ENCODE assay signal across 26 cellular contexts in the genomic region with DNA sequence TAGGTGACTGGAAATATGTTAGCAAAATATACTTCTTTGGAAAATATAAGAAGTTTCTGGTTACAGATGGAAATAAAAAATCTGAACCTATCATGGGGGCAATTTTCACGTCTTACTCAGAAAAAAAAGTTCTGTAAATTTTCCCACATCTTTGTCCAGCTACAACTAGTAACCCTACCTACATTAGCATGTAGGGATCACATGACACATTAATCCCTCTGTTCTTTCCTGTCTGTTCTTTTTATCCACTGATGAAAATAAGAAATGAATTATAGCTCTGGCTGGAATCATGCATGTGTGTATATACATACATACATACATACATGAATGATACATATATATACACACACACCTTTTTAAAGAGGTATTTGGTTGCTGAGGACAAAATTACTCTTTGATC.
"Had no signal": no experiment of that assay in that cellular context is flagged by ENCODE, and none has a peak within 500 bp of the region (broad histone marks: within the 10 kb centered on the region; RNA-seq: fewer than 3 reads in every experiment).

No MANE protein-coding gene starts in this region.

- H3K36me3 ChIP-seq: adrenal gland, Peyer's patch had no signal

- H3K27me3 ChIP-seq: adrenal gland, Peyer's patch, SJSA1 had no signal

- H3K27me3 Mint-ChIP-seq: activated B cell treated with CpG ODN at 0.5 μM for 24 hours; activated CD4-positive, alpha-beta memory T cell treated with anti-CD3 and anti-CD28 coated beads for 36 hours; activated naive CD4-positive, alpha-beta T cell treated with anti-CD3 and anti-CD28 coated beads, Interleukin-2, amount 10 ng/mL, durations not matched to agents 7 days and 5 days; T-helper 17 cell had no signal

- H3K9me3 ChIP-seq: adrenal gland, Peyer's patch, SJSA1 had no signal

- DNase-seq: activated B cell treated with CpG ODN at 0.5 μM for 24 hours; activated CD4-positive, alpha-beta memory T cell treated with anti-CD3 and anti-CD28 coated beads for 36 hours; activated CD4-positive, alpha-beta T cell treated with anti-CD3 and anti-CD28 coated beads, Interleukin-2, amount 10 ng/mL, durations not matched to agents 7 days and 5 days; activated CD8-positive, alpha-beta memory T cell treated with anti-CD3 and anti-CD28 coated beads for 24 hours; activated gamma-delta T cell treated with Interleukin-2 at 50 U/mL for 16 hours; activated naive CD4-positive, alpha-beta T cell treated with anti-CD3 and anti-CD28 coated beads, Interleukin-2, amount 10 ng/mL, durations not matched to agents 7 days and 5 days; activated naive CD8-positive, alpha-beta T cell treated with anti-CD3 and anti-CD28 coated beads, Interleukin-2, amount 10 ng/mL, durations not matched to agents 7 days and 5 days; activated T-cell treated with anti-CD3 and anti-CD28 coated beads, Interleukin-2, amount 50 U/mL, for 48 hours; adrenal gland; anterior cingulate cortex; central memory CD4-positive, alpha-beta T cell; NCI-H1048; NCI-H146; NCI-H187 treated with DMSO at 0.1 percent for 48 hours; NCI-H2171 treated with DMSO at 0.1 percent for 48 hours; NCI-H345; NCI-H510A; NCI-H526 treated with DMSO at 0.1 percent for 48 hours; NCI-H82; NK-92 treated with Interleukin-12 subunit alpha and Interleukin-12 subunit beta, amount 100 ng/mL, for 24 hours; SHP77; T-helper 17 cell; T-helper 9 cell had no signal

- ATAC-seq: T-helper 17 cell had no signal

- H3K27ac Mint-ChIP-seq: activated B cell treated with CpG ODN at 0.5 μM for 24 hours; activated CD4-positive, alpha-beta memory T cell treated with anti-CD3 and anti-CD28 coated beads for 36 hours; activated CD4-positive, alpha-beta T cell treated with anti-CD3 and anti-CD28 coated beads, Interleukin-2, amount 10 ng/mL, durations not matched to agents 7 days and 5 days; activated naive CD4-positive, alpha-beta T cell treated with anti-CD3 and anti-CD28 coated beads, Interleukin-2, amount 10 ng/mL, durations not matched to agents 7 days and 5 days; activated naive CD8-positive, alpha-beta T cell treated with anti-CD3 and anti-CD28 coated beads, Interleukin-2, amount 10 ng/mL, durations not matched to agents 7 days and 5 days; activated T-helper 2 cell treated with anti-CD3 and anti-CD28 coated beads, Interferon-gamma antibody, Interleukin-2, Interleukin-4, amounts not matched to agents 10 μg/mL and 5 μg/mL and 100 μg/mL, durations not matched to agents 14 hours and 24 hours and 36 hours; T-helper 17 cell had no signal

- H3K9me3 Mint-ChIP-seq: activated B cell treated with CpG ODN at 0.5 μM for 24 hours; activated CD4-positive, alpha-beta memory T cell treated with anti-CD3 and anti-CD28 coated beads for 36 hours; activated CD4-positive, alpha-beta T cell treated with anti-CD3 and anti-CD28 coated beads, Interleukin-2, amount 10 ng/mL, durations not matched to agents 7 days and 5 days; activated naive CD4-positive, alpha-beta T cell treated with anti-CD3 and anti-CD28 coated beads, Interleukin-2, amount 10 ng/mL, durations not matched to agents 7 days and 5 days; activated naive CD8-positive, alpha-beta T cell treated with anti-CD3 and anti-CD28 coated beads, Interleukin-2, amount 10 ng/mL, durations not matched to agents 7 days and 5 days; activated T-helper 2 cell treated with anti-CD3 and anti-CD28 coated beads, Interferon-gamma antibody, Interleukin-2, Interleukin-4, amounts not matched to agents 10 μg/mL and 5 μg/mL and 100 μg/mL, durations not matched to agents 14 hours and 24 hours and 36 hours had no signal

- H3K4me3 Mint-ChIP-seq: activated B cell treated with CpG ODN at 0.5 μM for 24 hours; activated CD4-positive, alpha-beta memory T cell treated with anti-CD3 and anti-CD28 coated beads for 36 hours; activated CD4-positive, alpha-beta T cell treated with anti-CD3 and anti-CD28 coated beads, Interleukin-2, amount 10 ng/mL, durations not matched to agents 7 days and 5 days; activated naive CD4-positive, alpha-beta T cell treated with anti-CD3 and anti-CD28 coated beads, Interleukin-2, amount 10 ng/mL, durations not matched to agents 7 days and 5 days; activated naive CD8-positive, alpha-beta T cell treated with anti-CD3 and anti-CD28 coated beads, Interleukin-2, amount 10 ng/mL, durations not matched to agents 7 days and 5 days; T-helper 17 cell had no signal

- H3K27ac ChIP-seq: adrenal gland, SJSA1 had no signal

- H3K4me3 ChIP-seq: adrenal gland, Peyer's patch, SJSA1 had no signal
